In the genomic region with DNA sequence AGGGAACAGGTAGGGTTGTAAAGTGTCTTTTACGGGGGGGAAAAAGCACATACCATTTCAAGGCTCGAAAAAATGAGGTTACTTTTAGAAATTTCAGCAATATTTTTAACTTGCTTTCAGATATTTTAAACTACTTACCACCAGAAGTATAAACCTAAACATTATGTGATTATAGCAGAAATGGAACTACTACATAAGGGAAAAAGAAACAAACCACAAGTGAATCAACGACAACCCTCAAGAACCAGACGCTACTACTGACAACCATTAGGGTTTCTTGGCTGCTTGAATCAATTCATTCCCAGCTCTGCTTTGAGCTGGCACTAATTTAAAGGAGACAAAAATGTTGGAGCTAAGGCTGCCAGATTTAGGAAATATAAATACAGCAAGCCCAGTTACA, we compare ENCODE assay signal across 17 cellular contexts.
DNase-seq lines count a peak whose midpoint lies in the region; ATAC-seq, FAIRE-seq and TF ChIP-seq lines count a peak whose summit lies in the region.
"Had no signal": no experiment of that assay in that cellular context is flagged by ENCODE, and none has a peak within 500 bp of the region (broad histone marks: within the 10 kb centered on the region; RNA-seq: fewer than 3 reads in every experiment).

No MANE protein-coding gene starts in this region.

- H3K9me3 Mint-ChIP-seq in CD4-positive, alpha-beta T cell, result peaks cover 2% of the 10 kb centered on the region
- peaks cover 1% of the 10 kb centered on the region for H3K9me3 Mint-ChIP-seq in activated naive CD8-positive, alpha-beta T cell treated with anti-CD3 and anti-CD28 coated beads, Interleukin-2, amount 10 ng/mL, durations not matched to agents 7 days and 5 days
- peaks cover 0 to 5% (median 2%) of the 10 kb centered on the region in 7 donors for H3K9me3 Mint-ChIP-seq in naive B cell

- H3K27me3 ChIP-seq in CD4-positive, alpha-beta T cell (ENCODE audit: control insufficient read depth, insufficient read depth, low read length), result no peaks in the 10 kb centered on the region

- TF ChIP-seq CTCF in CD4-positive, alpha-beta T cell (IDR thresholded peaks at IDR 0.05), result no peak
- no peak for TF ChIP-seq CTCF in GM13976 (IDR thresholded peaks at IDR 0.05; ENCODE audit: borderline replicate concordance, control extremely low read depth, extremely low read depth, insufficient read depth, missing control alignments)

- peaks cover 46% of the 10 kb centered on the region for H3K4me1 Mint-ChIP-seq in CD4-positive, alpha-beta T cell (ENCODE audit: low read depth)
- H3K4me1 Mint-ChIP-seq in activated naive CD8-positive, alpha-beta T cell treated with anti-CD3 and anti-CD28 coated beads, Interleukin-2, amount 10 ng/mL, durations not matched to agents 7 days and 5 days, result peaks cover 30% of the 10 kb centered on the region
- peaks cover 32 to 52% (median 47%) of the 10 kb centered on the region in 3 donors for H3K4me1 Mint-ChIP-seq in naive B cell

- H3K27me3 Mint-ChIP-seq in CD4-positive, alpha-beta T cell, result no peaks in the 10 kb centered on the region
- H3K27me3 Mint-ChIP-seq in activated naive CD8-positive, alpha-beta T cell treated with anti-CD3 and anti-CD28 coated beads, Interleukin-2, amount 10 ng/mL, durations not matched to agents 7 days and 5 days, result peaks cover 3% of the 10 kb centered on the region
- no peaks in the 10 kb centered on the region for H3K27me3 Mint-ChIP-seq in naive B cell

- CTCF ChIA-PET in CD4-positive, alpha-beta T cell (lab: Charles Lee), result no interaction called here

- in situ Hi-C loops in GM13976 (cut with MboI; ENCODE audit: low sequenced_read_pairs, unreplicated experiment), result no loop called here

- peak overlapping the region; percentile 79 for H3K4me3 Mint-ChIP-seq in CD4-positive, alpha-beta T cell
- H3K4me3 Mint-ChIP-seq in activated naive CD8-positive, alpha-beta T cell treated with anti-CD3 and anti-CD28 coated beads, Interleukin-2, amount 10 ng/mL, durations not matched to agents 7 days and 5 days, result peak overlapping the region; percentile 93
- peak overlapping the region; percentile 21 to 95 (median 85) for H3K4me3 Mint-ChIP-seq in naive B cell

- ATAC-seq in CD4-positive, alpha-beta T cell (ENCODE audit: poor library complexity), result no peak
- no peak for ATAC-seq in activated naive CD8-positive, alpha-beta T cell treated with anti-CD3 and anti-CD28 coated beads, Interleukin-2, amount 10 ng/mL, durations not matched to agents 7 days and 5 days (ENCODE audit: low read depth)
- ATAC-seq in naive B cell (ENCODE audit: low read depth in 2 of 2) (no peak), GM18505 (IDR thresholded peaks at IDR 0.05; ENCODE audit: unreplicated experiment) (no peak)
- ATAC-seq: HCT116 had no signal

- peak overlapping the region; percentile 21 for H3K27ac Mint-ChIP-seq in CD4-positive, alpha-beta T cell
- H3K27ac Mint-ChIP-seq in activated naive CD8-positive, alpha-beta T cell treated with anti-CD3 and anti-CD28 coated beads, Interleukin-2, amount 10 ng/mL, durations not matched to agents 7 days and 5 days, result peak overlapping the region; percentile 75
- H3K27ac Mint-ChIP-seq in naive B cell, result peak overlapping the region in 5 of 6 donors; percentile 8 to 96 (median 75)

- DNase-seq in CD4-positive, alpha-beta T cell, result no peak
- DNase-seq in GM19239 (ENCODE audit: insufficient read length, low spot score) (no peak), naive B cell (no peak), NCI-H82 (lab: John Stamatoyannopoulos, UW) (no peak), GM13976 (ENCODE audit: low spot score) (no peak), posterior cingulate gyrus (no peak)
- no peak for DNase-seq in activated naive CD8-positive, alpha-beta T cell treated with anti-CD3 and anti-CD28 coated beads, Interleukin-2, amount 10 ng/mL, durations not matched to agents 7 days and 5 days
- DNase-seq: activated CD8-positive, alpha-beta memory T cell treated with anti-CD3 and anti-CD28 coated beads for 24 hours; Calu3; hypothalamus; NCI-H2029; NK-92 treated with Interleukin-12 subunit alpha and Interleukin-12 subunit beta, amount 100 ng/mL, for 24 hours; substantia nigra; SW 1271 had no signal

- intact Hi-C loops in CD4-positive, alpha-beta T cell (cut with DNase I, micrococcal nuclease), result no loop called here
- intact Hi-C loops in posterior cingulate gyrus (cut with DNase I), result loop anchor here (5.0 kb wide), 1 partner anchor 75 kb away; no protein-coding TSS in a partner anchor

- peak; percentile 45 for FAIRE-seq in GM19239 (lab: Jason Lieb, UNC)
- FAIRE-seq: astrocyte had no signal

- peaks cover 45% of the 10 kb centered on the region for H3K36me3 Mint-ChIP-seq in CD4-positive, alpha-beta T cell (ENCODE audit: low read depth)
- H3K36me3 Mint-ChIP-seq in activated naive CD8-positive, alpha-beta T cell treated with anti-CD3 and anti-CD28 coated beads, Interleukin-2, amount 10 ng/mL, durations not matched to agents 7 days and 5 days, result peaks cover 14% of the 10 kb centered on the region
- peaks cover 7 to 18% of the 10 kb centered on the region in 2 donors for H3K36me3 Mint-ChIP-seq in naive B cell

- no peak for TF ChIP-seq POLR2A in GM18505 (IDR thresholded peaks at IDR 0.05; ENCODE audit: borderline replicate concordance, extremely low read depth, insufficient read depth, insufficient read length)

- POLR2A ChIA-PET in CD4-positive, alpha-beta T cell (lab: Charles Lee), result interaction anchor here (3.8 kb wide), 1 partner anchor 12 kb away, joined by 48 read pairs; no protein-coding TSS in a partner anchor
- POLR2A ChIA-PET in activated naive CD8-positive, alpha-beta T cell treated with anti-CD3 and anti-CD28 coated beads, Interleukin-2, amount 10 ng/mL, durations not matched to agents 7 days and 5 days (lab: Charles Lee), result interaction anchor here (1.0 to 2.2 kb wide), 3 partner anchors 13 to 174 kb away, joined by 5 read pairs; no protein-coding TSS in a partner anchor

- H3K27ac ChIP-seq in CD4-positive, alpha-beta T cell (ENCODE audit: low read depth, low read length), result no peak overlapping the region

- no peaks in the 10 kb centered on the region for H3K9me3 ChIP-seq in CD4-positive, alpha-beta T cell (ENCODE audit: control insufficient read depth, low read length)

Comparison
In these comparisons a context has a peak if more than half of its experiments do, and no peak if none do; other contexts are left out.
1. H3K27ac Mint-ChIP-seq: peak in every context shown above with its lines; median percentile 75 in activated naive CD8-positive, alpha-beta T cell treated with anti-CD3 and anti-CD28 coated beads, Interleukin-2, amount 10 ng/mL, durations not matched to agents 7 days and 5 days; 75 in naive B cell; 21 in CD4-positive, alpha-beta T cell.